In the genomic region with DNA sequence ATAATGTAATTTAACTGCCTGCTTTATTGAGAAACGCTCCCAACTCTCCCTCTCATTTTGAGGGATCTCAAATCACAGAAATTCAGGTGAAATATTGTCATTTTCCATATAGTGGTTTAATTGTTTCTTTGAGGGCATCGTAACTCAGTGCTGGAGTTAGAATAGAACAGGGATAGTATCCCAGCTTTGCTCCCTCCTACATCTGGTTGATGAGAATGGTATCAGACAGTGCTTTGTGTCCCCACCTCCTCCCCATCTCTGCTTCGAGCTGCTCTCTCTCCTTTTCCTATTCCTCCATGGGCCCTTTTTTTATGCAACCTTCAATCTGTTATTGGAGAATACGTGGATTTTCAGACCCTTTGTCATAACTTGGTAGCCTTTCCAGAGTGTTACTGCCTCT, we compare ENCODE assay signal across 18 cellular contexts. TPM values are rescaled to one million over a fixed set of nuclear protein-coding genes. Genes with fewer than 3 reads are reported as not detected.
A peak's percentile ranks its signal among the peaks of the same experiment; 100 is the strongest.
DNase-seq lines count a peak whose midpoint lies in the region; ATAC-seq and TF ChIP-seq lines count a peak whose summit lies in the region.
"Had no signal": no experiment of that assay in that cellular context is flagged by ENCODE, and none has a peak within 500 bp of the region (broad histone marks: within the 10 kb centered on the region; RNA-seq: fewer than 3 reads in every experiment).

No MANE protein-coding gene starts in this region.

- H3K4me3 ChIP-seq in SJCRH30 (no peak overlapping the region), testis (no peak overlapping the region), osteoblast (ENCODE audit: insufficient read depth, low read length) (no peak overlapping the region)
- H3K4me3 ChIP-seq: BLaER1, MG63 had no signal

- H2AFZ ChIP-seq in osteoblast (ENCODE audit: low read length), result no peak overlapping the region

- H3K79me2 ChIP-seq in osteoblast (ENCODE audit: insufficient read depth, low read length), result peaks cover 5% of the 10 kb centered on the region

- TF ChIP-seq CTCF in brain (conservative IDR thresholded peaks at IDR 0.05), result no peak
- no peak for TF ChIP-seq CTCF in nephron (IDR thresholded peaks at IDR 0.05; ENCODE audit: unreplicated experiment in 3 of 3)
- no peak for TF ChIP-seq CTCF in testis (IDR thresholded peaks at IDR 0.05)
- no peak for TF ChIP-seq CTCF in osteoblast (IDR thresholded peaks at IDR 0.05; ENCODE audit: extremely low read depth, low read depth, low read length)

- H3K9me3 ChIP-seq in SJCRH30 (replicated peaks) (peaks cover 4% of the 10 kb centered on the region; the same call in 1 of the 2 replicates), testis (no peaks in the 10 kb centered on the region), osteoblast (ENCODE audit: low read depth, low read length) (no peaks in the 10 kb centered on the region)

- no peaks in the 10 kb centered on the region for H4K20me1 ChIP-seq in osteoblast (ENCODE audit: insufficient read depth, low read length)

- H3K27ac Mint-ChIP-seq in brain (peak overlapping the region; percentile 69 to 92 (median 88)), nephron (peak overlapping the region; percentile 43 to 72 (median 50))
- H3K27ac Mint-ChIP-seq: HFFc6 had no signal

- H3K4me2 ChIP-seq in osteoblast (ENCODE audit: insufficient read depth, low read length), result no peak overlapping the region
- H3K4me2 ChIP-seq: BLaER1 had no signal

- intact Hi-C loops in testis (cut with DNase I; ENCODE audit: low total_unique reads), result no loop called here

- H3K9me3 Mint-ChIP-seq in brain (peaks cover 8 to 30% (median 19%) of the 10 kb centered on the region in 5 experiments), nephron (peaks cover 12% of the 10 kb centered on the region)
- H3K9me3 Mint-ChIP-seq: CD8-positive, alpha-beta memory T cell; HFFc6 had no signal

- peaks cover 32% of the 10 kb centered on the region for H3K4me1 Mint-ChIP-seq in brain
- peaks cover 38% of the 10 kb centered on the region for H3K4me1 Mint-ChIP-seq in nephron

- H3K27me3 ChIP-seq in SJCRH30 (no peaks in the 10 kb centered on the region), testis (no peaks in the 10 kb centered on the region), osteoblast (ENCODE audit: insufficient read depth, low read length) (no peaks in the 10 kb centered on the region)
- H3K27me3 ChIP-seq: BLaER1, MG63 had no signal

- H3K27ac ChIP-seq in SJCRH30 (peak overlapping the region; percentile 65), testis (peak overlapping the region; percentile 40 to 91), osteoblast (ENCODE audit: low read depth, low read length) (no peak overlapping the region)
- H3K27ac ChIP-seq: BLaER1 had no signal

- H3K4me3 Mint-ChIP-seq in brain, result peak overlapping the region in 3 of 5 experiments; percentile 10 to 68 (median 18)
- no peak overlapping the region for H3K4me3 Mint-ChIP-seq in nephron
- H3K4me3 Mint-ChIP-seq: CD8-positive, alpha-beta memory T cell; HFFc6 had no signal

- H3K36me3 ChIP-seq in SJCRH30 (no peaks in the 10 kb centered on the region), testis (ENCODE audit: low read depth, missing control alignments) (no peaks in the 10 kb centered on the region), osteoblast (ENCODE audit: insufficient read depth, low read length) (no peaks in the 10 kb centered on the region)
- H3K36me3 ChIP-seq: MG63 had no signal

- ATAC-seq in HG02973 (IDR thresholded peaks at IDR 0.05; ENCODE audit: unreplicated experiment), result no peak
- ATAC-seq: HepG2 had no signal

- peaks cover 59% of the 10 kb centered on the region for H3K36me3 Mint-ChIP-seq in brain
- peaks cover 16% of the 10 kb centered on the region for H3K36me3 Mint-ChIP-seq in nephron (ENCODE audit: low read depth)

- H3K4me1 ChIP-seq in SJCRH30 (peaks cover 25% of the 10 kb centered on the region), testis (peaks cover 12% of the 10 kb centered on the region), osteoblast (ENCODE audit: insufficient read depth, low read length) (no peaks in the 10 kb centered on the region)

- no peak for TF ChIP-seq POLR2A in testis (IDR thresholded peaks at IDR 0.05)

- 36 to 59% methylated on average over 4 of the region's 4 CpGs for WGBS in testis, 2 donors

- DNase-seq in SJCRH30, result peak in 1 of 2 experiments; percentile 31
- no peak for DNase-seq in testis
- DNase-seq in osteoblast (ENCODE audit: insufficient read length, low spot score, missing footprints), result no peak
- no peak for DNase-seq in dedifferentiated amniotic fluid mesenchymal stem cell (ENCODE audit: extremely low spot score)
- DNase-seq: CD8-positive, alpha-beta memory T cell; GF-D8; HFFc6; MG63; NCI-H1105; NCI-H187 treated with DMSO at 0.1 percent for 48 hours; NCI-H446 treated with DMSO at 0.1 percent for 48 hours; NCI-H748 treated with DMSO at 0.1 percent for 48 hours; SHP77 had no signal

- H3K27me3 Mint-ChIP-seq in brain (no peaks in the 10 kb centered on the region), nephron (ENCODE audit: low read depth) (no peaks in the 10 kb centered on the region)
- H3K27me3 Mint-ChIP-seq: CD8-positive, alpha-beta memory T cell had no signal

RNA-seq across cellular contexts. Expression of a gene that starts 41.2 kb away (rescaled TPM):
- total RNA-seq in SJCRH30 (2014; rRNA removed; shearing (Covaris generic)), result 32.7 and 34.3 TPM in 2 replicates
- 11.8 TPM for polyA plus RNA-seq in brain (ENCODE audit: insufficient read depth, low read depth, low replicate concordance)
- 10 to 100 TPM; 48.8 to 56.8 TPM for total RNA-seq in testis
- 11.1 TPM for polyA plus RNA-seq in testis (ENCODE audit: insufficient read depth, low read depth, low replicate concordance)
- total RNA-seq in osteoblast, result 41.3 and 42.0 TPM in 2 replicates

Comparison
In these comparisons a context has a peak if more than half of its experiments do, and no peak if none do; other contexts are left out.
1. H3K4me3 Mint-ChIP-seq: peak in brain (3 of 5); none in nephron (0 of 3).